Comparison of ENCODE assay signal across 25 cellular contexts in genomic region chr3:61224823-61225222, GRCh38.
"Had no signal": no experiment of that assay in that cellular context is flagged by ENCODE, and none has a peak within 500 bp of the region (broad histone marks: within the 10 kb centered on the region; RNA-seq: fewer than 3 reads in every experiment).

No MANE protein-coding gene starts in this region.

- DNase-seq: naive thymus-derived CD8-positive, alpha-beta T cell; nephron progenitor cell; nucleus accumbens; pancreas; right cardiac atrium; spleen; stimulated activated CD4-positive, alpha-beta T cell treated with anti-CD3 and anti-CD28 coated beads, Interleukin-12 subunit alpha, Interleukin-12 subunit beta, amount 100 ng/mL, for 4 hours; stimulated activated CD4-positive, alpha-beta T cell treated with anti-CD3 and anti-CD28 coated beads, Interleukin-1b, Interleukin-23, amount 100 ng/mL, for 48 hours; stimulated activated CD4-positive, alpha-beta T cell treated with anti-CD3 and anti-CD28 coated beads, Interleukin-4, amount 100 ng/mL, for 1 hour; stimulated activated CD4-positive, alpha-beta T cell treated with anti-CD3 and anti-CD28 coated beads, Interleukin-4, amount 100 ng/mL, for 4 hours; stimulated activated CD8-positive, alpha-beta memory T cell treated with anti-CD3 and anti-CD28 coated beads, Interleukin-4, amount 100 ng/mL, for 48 hours; stimulated activated naive CD4-positive, alpha-beta T cell; stimulated activated naive CD8-positive, alpha-beta T cell treated with anti-CD3 and anti-CD28 coated beads, Interleukin-15, amount 100 ng/mL, for 72 hours; stimulated activated naive CD8-positive, alpha-beta T cell treated with anti-CD3 and anti-CD28 coated beads, Interleukin-15, Interleukin-2, amounts not matched to agents 100 U/mL and 50 U/mL, for 24 hours; substantia nigra; testis; tibial artery; transverse colon; upper lobe of right lung; uterus had no signal

- H3K9me3 ChIP-seq: neutrophil, pancreas, prostate gland, spleen, suprapubic skin, testis, tibial artery, transverse colon, upper lobe of right lung, uterus had no signal

- H3K4me3 ChIP-seq: pancreas, prostate gland, skin epidermis, smooth muscle cell, spleen, suprapubic skin, testis, tibial artery, transverse colon, upper lobe of right lung, uterus had no signal

- H3K27ac ChIP-seq: neutrophil, pancreas, prostate gland, skin epidermis, spleen, suprapubic skin, testis, tibial artery, transverse colon, upper lobe of right lung, uterus had no signal

- H3K27me3 ChIP-seq: neutrophil, pancreas, spleen, suprapubic skin, testis, tibial artery, transverse colon, upper lobe of right lung, uterus had no signal

- H3K36me3 ChIP-seq: neutrophil, pancreas, prostate gland, spleen, suprapubic skin, tibial artery, transverse colon, upper lobe of right lung, uterus had no signal
